Comparison of ENCODE assay signal across 23 cellular contexts in the genomic region with DNA sequence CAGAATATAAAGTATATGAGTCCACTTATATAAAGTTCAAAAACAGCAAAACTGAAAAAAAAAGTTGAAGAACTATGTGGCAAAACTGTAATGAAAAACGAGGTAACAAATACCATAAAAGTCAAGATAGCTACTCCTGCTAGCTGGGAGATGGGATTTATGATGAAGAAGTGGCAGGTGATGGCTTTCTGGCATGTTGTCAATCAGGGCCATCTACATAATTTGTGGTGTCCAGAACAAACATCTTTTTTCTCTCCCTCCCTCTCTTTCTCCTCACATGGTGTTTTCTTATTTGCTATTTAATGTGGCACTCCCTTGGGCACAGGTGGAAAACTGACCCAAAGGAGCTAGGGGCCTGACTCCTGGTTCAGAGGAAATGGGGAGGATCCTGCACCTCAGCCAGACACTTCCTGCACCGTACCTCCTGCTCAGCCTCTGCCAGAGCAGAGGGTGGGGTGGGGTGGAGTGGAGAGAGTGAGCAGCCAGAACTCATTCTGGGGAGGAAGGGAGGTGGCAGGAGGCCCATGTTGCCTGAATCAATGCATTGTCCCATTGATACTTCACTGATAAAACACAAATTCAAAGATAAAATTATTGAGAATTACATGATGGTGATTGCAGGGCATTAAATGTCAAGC. TPM values are rescaled to one million over a fixed set of nuclear protein-coding genes. Genes with fewer than 3 reads are reported as not detected.
DNase-seq lines count a peak whose midpoint lies in the region; ATAC-seq, FAIRE-seq and TF ChIP-seq lines count a peak whose summit lies in the region.
"Had no signal": no experiment of that assay in that cellular context is flagged by ENCODE, and none has a peak within 500 bp of the region (broad histone marks: within the 10 kb centered on the region; RNA-seq: fewer than 3 reads in every experiment).

No MANE protein-coding gene starts in this region.

- H3F3A ChIP-seq in PC-9 (ENCODE audit: insufficient read depth, low read depth): 0 out of 2 replicates have a peak, but pooled peaks cover 3% of the 10 kb centered on the region

- peak overlapping the region; percentile 1 for H3K27ac ChIP-seq in left ventricle myocardium inferior (replicated peaks)
- H3K27ac ChIP-seq in K562 (ENCODE audit: extremely low read depth, low read depth, low read length): no peak overlapping the region
- H3K27ac ChIP-seq in PC-9: no peak overlapping the region
- H3K27ac ChIP-seq: esophagus squamous epithelium, gastrocnemius medialis, prostate gland had no signal

- no peak for TF ChIP-seq EP300 in K562 (IDR thresholded peaks at IDR 0.05; ENCODE audit: low read length)

- DNase-seq in left ventricle myocardium inferior: no peak
- no peak for DNase-seq in cardiac septum (ENCODE audit: low spot score)
- peak; percentile 7 for DNase-seq in NCI-H748 treated with DMSO at 0.1 percent for 48 hours (lab: John Stamatoyannopoulos, UW)
- peak in 1 of 4 experiments; percentile 11 for DNase-seq in K562 (ENCODE audit: extremely low read depth in 1 of 4, low spot score in 3 of 4)
- no peak for DNase-seq in PC-9
- no peak for DNase-seq in NCI-H2227 (lab: John Stamatoyannopoulos, UW; ENCODE audit: unreplicated experiment)
- no peak for DNase-seq in GM19238 (ENCODE audit: insufficient read length, low spot score)
- DNase-seq: activated T-cell treated with anti-CD3 and anti-CD28 coated beads, Interleukin-2, amount 50 U/mL, for 72 hours; DMS153; effector memory CD4-positive, alpha-beta T cell; esophagus squamous epithelium; gastrocnemius medialis; HCEC 1CT; hippocampal formation; islet precursor cell; Karpas-422; NCI-H1092; NCI-H2081 treated with DMSO at 0.1 percent for 48 hours; NCI-H446 had no signal

- no peaks in the 10 kb centered on the region for H3K9me2 ChIP-seq in PC-9 (ENCODE audit: insufficient read depth)

- H2AFZ ChIP-seq in K562 (ENCODE audit: low read depth, low read length): no peak overlapping the region
- H2AFZ ChIP-seq in PC-9: no peak overlapping the region

- H3K9me1 ChIP-seq in K562 (ENCODE audit: control insufficient read depth, insufficient read depth, low read length): no peaks in the 10 kb centered on the region

- 0 out of 3 replicates have a peak, but pooled peaks cover 3% of the 10 kb centered on the region for H3K79me2 ChIP-seq in K562 (ENCODE audit: control insufficient read depth, insufficient read depth, low read length)
- no peaks in the 10 kb centered on the region for H3K79me2 ChIP-seq in PC-9 (ENCODE audit: low read depth)

- TF ChIP-seq POLR2A in K562 (conservative IDR thresholded peaks at IDR 0.05): no peak

- H3K4me2 ChIP-seq in K562 (ENCODE audit: insufficient read depth, low read length) (no peak overlapping the region), PC-9 (no peak overlapping the region)

- intact Hi-C loops in left ventricle myocardium inferior (cut with micrococcal nuclease) (no loop called here), cardiac septum (cut with DNase I) (no loop called here), K562 (cut with micrococcal nuclease) (no loop called here), PC-9 (cut with micrococcal nuclease; ENCODE audit: unreplicated experiment) (no loop called here)

- no TSS peak for BruUV-seq in K562 (replicated peaks; lab: Mats Ljungman, UMichigan)
- BruUV-seq in PC-9 (replicated peaks; lab: Mats Ljungman, UMichigan): no TSS peak

- WGBS in K562 (ENCODE audit: insufficient coverage, low coverage, missing lambda C conversion rate): 10% methylated on average over 2 of the region's 2 CpGs

- no peaks in the 10 kb centered on the region for H3K9me3 ChIP-seq in left ventricle myocardium inferior (replicated peaks)
- no peaks in the 10 kb centered on the region for H3K9me3 ChIP-seq in K562 (replicated peaks; ENCODE audit: control insufficient read depth, insufficient read depth, low read depth, low read length)
- H3K9me3 ChIP-seq in PC-9 (ENCODE audit: insufficient read depth, low read depth): no peaks in the 10 kb centered on the region
- H3K9me3 ChIP-seq: esophagus squamous epithelium, gastrocnemius medialis, prostate gland had no signal

- in situ Hi-C loops in K562 (cut with MboI): loop anchor here (5.0 kb wide), 1 partner anchor 33 kb away; a partner anchor contains a TSS

- H3K4me1 ChIP-seq in left ventricle myocardium inferior (peaks cover 38% of the 10 kb centered on the region), K562 (replicated peaks in 1 of 2; ENCODE audit: control insufficient read depth in 2 of 2, insufficient read depth in 2 of 2, low read length in 2 of 2) (peaks cover 0 to 6% of the 10 kb centered on the region in 2 experiments; a peak in 2 of 5 replicates), PC-9 (replicated peaks; ENCODE audit: insufficient read depth) (no peaks in the 10 kb centered on the region)
- H3K4me1 ChIP-seq: gastrocnemius medialis, prostate gland had no signal

- H3K36me3 ChIP-seq in left ventricle myocardium inferior (no peaks in the 10 kb centered on the region), K562 (ENCODE audit: control insufficient read depth, insufficient read depth, low read length) (no peaks in the 10 kb centered on the region), PC-9 (ENCODE audit: low read depth) (no peaks in the 10 kb centered on the region)
- H3K36me3 ChIP-seq: esophagus squamous epithelium, gastrocnemius medialis, prostate gland had no signal

- H3K4me3 ChIP-seq in left ventricle myocardium inferior (no peak overlapping the region), K562 (no peak overlapping the region), PC-9 (no peak overlapping the region)
- H3K4me3 ChIP-seq: esophagus squamous epithelium, gastrocnemius medialis, lung, prostate gland had no signal

- no peak for FAIRE-seq in K562 (lab: Jason Lieb, UNC)
- FAIRE-seq: HTR-8/SVneo had no signal

- TF ChIP-seq CTCF in left ventricle myocardium inferior (IDR thresholded peaks at IDR 0.05; ENCODE audit: borderline replicate concordance): no peak
- no peak for TF ChIP-seq CTCF in K562 (IDR thresholded peaks at IDR 0.05 in 2 of 3, conservative IDR thresholded peaks at IDR 0.05 in 1 of 3; ENCODE audit: insufficient read depth in 2 of 3, low read depth in 1 of 3, low read length in 3 of 3)
- TF ChIP-seq CTCF in PC-9 (conservative IDR thresholded peaks at IDR 0.05): no peak

- POLR2A ChIA-PET in K562 (lab: Yijun Ruan, JAX): interaction anchor here (1.2 kb wide), 1 partner anchor 9 kb away, joined by 3 read pairs; no protein-coding TSS in a partner anchor
- POLR2A ChIA-PET in PC-9 (lab: Charles Lee; ENCODE audit: unreplicated experiment): no interaction called here

- CTCF ChIA-PET in K562 (lab: Yijun Ruan, JAX; ENCODE audit: low intra/inter-chr PET ratio) (no interaction called here), PC-9 (lab: Charles Lee) (no interaction called here)

- H4K20me1 ChIP-seq in K562 (replicated peaks; ENCODE audit: control insufficient read depth, insufficient read depth, low read length) (no peaks in the 10 kb centered on the region), PC-9 (ENCODE audit: insufficient read depth) (no peaks in the 10 kb centered on the region)

- H3K9ac ChIP-seq in K562 (ENCODE audit: insufficient read depth in 1 of 2, low read depth in 2 of 2, low read length in 2 of 2): peak overlapping the region in 1 of 2 experiments; percentile 33; a peak in 1 of 4 replicates

- TF ChIP-seq RAD21 in K562 (CRISPR knock-in tag; conservative IDR thresholded peaks at IDR 0.05 in 1 of 2, IDR thresholded peaks at IDR 0.05 in 1 of 2): no peak

- no peak for ATAC-seq in K562
- no peak for ATAC-seq in activated CD4-positive, CD25-positive, alpha-beta regulatory T cell treated with anti-CD3 and anti-CD28 coated beads, Interleukin-2, amount 50 U/mL, for 24 hours
- ATAC-seq: activated T-cell treated with anti-CD3 and anti-CD28 coated beads, Interleukin-2, amount 50 U/mL, for 72 hours; gastrocnemius medialis had no signal

- H3K27me3 ChIP-seq in left ventricle myocardium inferior (ENCODE audit: low read depth): no peaks in the 10 kb centered on the region
- H3K27me3 ChIP-seq in K562 (ENCODE audit: control insufficient read depth in 2 of 2, insufficient read depth in 2 of 2, low read length in 2 of 2): no peaks in the 10 kb centered on the region
- H3K27me3 ChIP-seq in PC-9 (ENCODE audit: insufficient read depth, low read depth): no peaks in the 10 kb centered on the region
- H3K27me3 ChIP-seq: esophagus squamous epithelium, gastrocnemius medialis had no signal

RNA-seq across cellular contexts. Expression of a gene that starts 5.3 kb away (rescaled TPM):
- total RNA-seq in left ventricle myocardium inferior (16.5 TPM), cardiac septum (20.1 TPM), K562 (2014; rRNA removed) (47.6 and 50.3 TPM in 2 replicates), K562 (2014; rRNA removed; fragmentation: Illumina TruSeq; extraction: Trizol) (31.8 and 32.7 TPM in 2 replicates), K562 (2015; rRNA removed; fragmentation: Illumina TruSeq; extraction: Trizol) (43.9 and 51.1 TPM in 2 replicates), K562 (2021) (28.5 and 32.6 TPM in 2 replicates), PC-9 (2021) (8.0 and 11.4 TPM in 2 replicates)
- 4.1 and 6.4 TPM in 2 replicates for total RNA-seq in K562 (2011; cell fraction: chromatin; rRNA removed; ENCODE audit: low replicate concordance)
- total RNA-seq in K562 (2011; cell fraction: nucleolus; rRNA removed): 7.8 and 9.5 TPM in 2 replicates
- total RNA-seq in K562 (2011; cell fraction: nucleoplasm; rRNA removed): 3.2 and 6.7 TPM in 2 replicates
- polyA plus RNA-seq in K562 (2011; rRNA removed) (29.8 and 42.8 TPM in 2 replicates), K562 (2014; fragmentation: Illumina TruSeq; extraction: Trizol) (26.1 and 31.2 TPM in 2 replicates), K562 (2014; fragmentation: Nextera tagmentation; extraction: Ambion mirVana) (1 to 10 TPM; 5.9 to 6.9 TPM), K562 (2014; rRNA removed) (41.4 and 43.2 TPM in 2 replicates)
- 11.3 and 11.5 TPM in 2 replicates for polyA plus RNA-seq in K562 (2011; cell fraction: cytosol; rRNA removed)
- polyA plus RNA-seq in K562 (2011; cell fraction: nucleus; rRNA removed): 8.1 and 9.0 TPM in 2 replicates
- polyA plus RNA-seq in K562 (2012): 26.8 and 53.4 TPM in 2 replicates
- 13.2 and 14.1 TPM in 2 replicates for polyA minus RNA-seq in K562 (2011; rRNA and poly(A)+ RNA removed)
- 7.4 and 10.6 TPM in 2 replicates for polyA minus RNA-seq in K562 (2011; cell fraction: cytosol; rRNA and poly(A)+ RNA removed)
- polyA minus RNA-seq in K562 (2011; cell fraction: nucleus; rRNA and poly(A)+ RNA removed): 6.9 and 11.6 TPM in 2 replicates

RNA-seq across cellular contexts. Expression of a gene that starts 31.3 kb away (rescaled TPM):
- total RNA-seq in left ventricle myocardium inferior: 39.4 TPM
- 41.8 TPM for total RNA-seq in cardiac septum
- total RNA-seq in K562 (2011; cell fraction: chromatin; rRNA removed; ENCODE audit: low replicate concordance): 56.7 and 220 TPM in 2 replicates
- total RNA-seq in K562 (2011; cell fraction: nucleolus; rRNA removed): 58.0 and 74.9 TPM in 2 replicates
- total RNA-seq in K562 (2011; cell fraction: nucleoplasm; rRNA removed): 99.8 and 119 TPM in 2 replicates
- 443 and 555 TPM in 2 replicates for total RNA-seq in K562 (2014; rRNA removed)
- total RNA-seq in K562 (2014; rRNA removed; fragmentation: Illumina TruSeq; extraction: Trizol): 683 and 814 TPM in 2 replicates
- total RNA-seq in K562 (2015; rRNA removed; fragmentation: Illumina TruSeq; extraction: Trizol): 521 and 540 TPM in 2 replicates
- 283 and 309 TPM in 2 replicates for total RNA-seq in K562 (2021)
- polyA plus RNA-seq in K562 (2011; rRNA removed): 436 and 626 TPM in 2 replicates
- 63.6 and 149 TPM in 2 replicates for polyA plus RNA-seq in K562 (2011; cell fraction: cytosol; rRNA removed)
- polyA plus RNA-seq in K562 (2011; cell fraction: nucleus; rRNA removed): 85.9 and 178 TPM in 2 replicates
- 459 and 564 TPM in 2 replicates for polyA plus RNA-seq in K562 (2012)
- 656 and 724 TPM in 2 replicates for polyA plus RNA-seq in K562 (2014; fragmentation: Illumina TruSeq; extraction: Trizol)
- 100 to 1,000 TPM; 596 to 814 TPM for polyA plus RNA-seq in K562 (2014; fragmentation: Nextera tagmentation; extraction: Ambion mirVana)
- polyA plus RNA-seq in K562 (2014; rRNA removed): 678 and 822 TPM in 2 replicates
- 292 and 352 TPM in 2 replicates for polyA minus RNA-seq in K562 (2011; rRNA and poly(A)+ RNA removed)
- 101 and 105 TPM in 2 replicates for polyA minus RNA-seq in K562 (2011; cell fraction: cytosol; rRNA and poly(A)+ RNA removed)
- polyA minus RNA-seq in K562 (2011; cell fraction: nucleus; rRNA and poly(A)+ RNA removed): 42.4 and 123 TPM in 2 replicates
- 202 and 213 TPM in 2 replicates for total RNA-seq in PC-9 (2021)

RNA-seq across cellular contexts. Expression of a gene that starts 33.4 kb away (rescaled TPM):
- total RNA-seq in left ventricle myocardium inferior (0.41 TPM), cardiac septum (1.1 TPM), K562 (2014; rRNA removed) (not detected in 2 replicates), K562 (2014; rRNA removed; fragmentation: Illumina TruSeq; extraction: Trizol) (not detected in 2 replicates), K562 (2015; rRNA removed; fragmentation: Illumina TruSeq; extraction: Trizol) (not detected in 2 replicates), K562 (2021) (not detected in 2 replicates), PC-9 (2021) (not detected in 2 replicates)
- not detected in 2 replicates for total RNA-seq in K562 (2011; cell fraction: chromatin; rRNA removed; ENCODE audit: low replicate concordance)
- total RNA-seq in K562 (2011; cell fraction: nucleolus; rRNA removed): not detected in 2 replicates
- not detected in 2 replicates for total RNA-seq in K562 (2011; cell fraction: nucleoplasm; rRNA removed)
- polyA plus RNA-seq in K562 (2011; rRNA removed) (not detected in 2 replicates), K562 (2014; fragmentation: Illumina TruSeq; extraction: Trizol) (not detected in 2 replicates), K562 (2014; fragmentation: Nextera tagmentation; extraction: Ambion mirVana) (under 1 TPM; 0.01 TPM), K562 (2014; rRNA removed) (not detected in 2 replicates)
- not detected in 2 replicates for polyA plus RNA-seq in K562 (2011; cell fraction: cytosol; rRNA removed)
- polyA plus RNA-seq in K562 (2011; cell fraction: nucleus; rRNA removed): not detected in 2 replicates
- polyA plus RNA-seq in K562 (2012): 0.03 and 0.04 TPM in 2 replicates
- polyA minus RNA-seq in K562 (2011; rRNA and poly(A)+ RNA removed): not detected in 2 replicates
- polyA minus RNA-seq in K562 (2011; cell fraction: cytosol; rRNA and poly(A)+ RNA removed): not detected in 2 replicates
- polyA minus RNA-seq in K562 (2011; cell fraction: nucleus; rRNA and poly(A)+ RNA removed): not detected in 2 replicates
- total RNA-seq: activated T-cell treated with anti-CD3 and anti-CD28 coated beads, Interleukin-2, amount 50 U/mL, for 72 hours; gastrocnemius medialis had no signal
